Comparison of ENCODE assay signal across 20 cellular contexts in genomic region chr7:133804127-133804526, GRCh38.
DNase-seq lines count a peak whose midpoint lies in the region; ATAC-seq, FAIRE-seq and TF ChIP-seq lines count a peak whose summit lies in the region.
"Had no signal": no experiment of that assay in that cellular context is flagged by ENCODE, and none has a peak within 500 bp of the region (broad histone marks: within the 10 kb centered on the region; RNA-seq: fewer than 3 reads in every experiment).

No MANE protein-coding gene starts in this region.

- no peaks in the 10 kb centered on the region for H3K9me3 Mint-ChIP-seq in activated CD4-positive, alpha-beta T cell treated with anti-CD3 and anti-CD28 coated beads for 36 hours (ENCODE audit: low read depth)
- H3K9me3 Mint-ChIP-seq in activated CD4-positive, alpha-beta T cell treated with anti-CD3 and anti-CD28 coated beads, Interleukin-2, amount 10 ng/mL, durations not matched to agents 7 days and 5 days, result no peaks in the 10 kb centered on the region
- H3K9me3 Mint-ChIP-seq: T-cell had no signal

- no peak for TF ChIP-seq CTCF in spleen (IDR thresholded peaks at IDR 0.05 in 8 of 11, conservative IDR thresholded peaks at IDR 0.05 in 3 of 11)

- TF ChIP-seq POLR2A in spleen (IDR thresholded peaks at IDR 0.05), result no peak

- intact Hi-C loops in activated CD4-positive, alpha-beta T cell treated with anti-CD3 and anti-CD28 coated beads for 36 hours (cut with DNase I, micrococcal nuclease), result no loop called here
- intact Hi-C loops in spleen (cut with DNase I; ENCODE audit: low total_unique reads), result no loop called here

- no peak overlapping the region for H3K4me3 Mint-ChIP-seq in activated CD4-positive, alpha-beta T cell treated with anti-CD3 and anti-CD28 coated beads for 36 hours
- no peak overlapping the region for H3K4me3 Mint-ChIP-seq in activated CD4-positive, alpha-beta T cell treated with anti-CD3 and anti-CD28 coated beads, Interleukin-2, amount 10 ng/mL, durations not matched to agents 7 days and 5 days
- H3K4me3 Mint-ChIP-seq: T-cell had no signal

- H3K9me3 ChIP-seq in spleen, result no peaks in the 10 kb centered on the region
- H3K9me3 ChIP-seq: BLaER1, HAP-1, SK-N-SH had no signal

- H3K4me3 ChIP-seq in spleen, result no peak overlapping the region
- H3K4me3 ChIP-seq: BLaER1, HAP-1 had no signal

- CTCF ChIA-PET in activated CD4-positive, alpha-beta T cell treated with anti-CD3 and anti-CD28 coated beads for 36 hours (lab: Charles Lee), result no interaction called here
- CTCF ChIA-PET in activated CD4-positive, alpha-beta T cell treated with anti-CD3 and anti-CD28 coated beads, Interleukin-2, amount 10 ng/mL, durations not matched to agents 7 days and 5 days (lab: Charles Lee), result no interaction called here

- no peaks in the 10 kb centered on the region for H3K27me3 ChIP-seq in spleen (replicated peaks in 1 of 7)
- H3K27me3 ChIP-seq: BLaER1 had no signal

- 64 to 82% (median 80%) methylated on average over 1 of the region's 1 CpG for WGBS in spleen, 5 donors

- no peak overlapping the region for H3K27ac Mint-ChIP-seq in activated CD4-positive, alpha-beta T cell treated with anti-CD3 and anti-CD28 coated beads for 36 hours
- no peak overlapping the region for H3K27ac Mint-ChIP-seq in activated CD4-positive, alpha-beta T cell treated with anti-CD3 and anti-CD28 coated beads, Interleukin-2, amount 10 ng/mL, durations not matched to agents 7 days and 5 days
- H3K27ac Mint-ChIP-seq: T-cell had no signal

- no peaks in the 10 kb centered on the region for H3K4me1 Mint-ChIP-seq in activated CD4-positive, alpha-beta T cell treated with anti-CD3 and anti-CD28 coated beads for 36 hours
- no peaks in the 10 kb centered on the region for H3K4me1 Mint-ChIP-seq in activated CD4-positive, alpha-beta T cell treated with anti-CD3 and anti-CD28 coated beads, Interleukin-2, amount 10 ng/mL, durations not matched to agents 7 days and 5 days
- H3K4me1 Mint-ChIP-seq: T-cell had no signal

- peak; percentile 16 for ATAC-seq in activated CD4-positive, alpha-beta T cell treated with anti-CD3 and anti-CD28 coated beads for 36 hours
- peak; percentile 53 for ATAC-seq in GM19452 (IDR thresholded peaks at IDR 0.05; ENCODE audit: unreplicated experiment)
- peak; percentile 56 for ATAC-seq in HG03342 (IDR thresholded peaks at IDR 0.05; ENCODE audit: unreplicated experiment)
- ATAC-seq: T-cell had no signal

- POLR2A ChIA-PET in activated CD4-positive, alpha-beta T cell treated with anti-CD3 and anti-CD28 coated beads for 36 hours (lab: Charles Lee), result no interaction called here
- POLR2A ChIA-PET in activated CD4-positive, alpha-beta T cell treated with anti-CD3 and anti-CD28 coated beads, Interleukin-2, amount 10 ng/mL, durations not matched to agents 7 days and 5 days (lab: Charles Lee), result no interaction called here

- FAIRE-seq in frontal cortex (lab: Jason Lieb, UNC), result no peak

- no peaks in the 10 kb centered on the region for H3K36me3 Mint-ChIP-seq in activated CD4-positive, alpha-beta T cell treated with anti-CD3 and anti-CD28 coated beads for 36 hours (ENCODE audit: low read depth)
- no peaks in the 10 kb centered on the region for H3K36me3 Mint-ChIP-seq in activated CD4-positive, alpha-beta T cell treated with anti-CD3 and anti-CD28 coated beads, Interleukin-2, amount 10 ng/mL, durations not matched to agents 7 days and 5 days (ENCODE audit: low read depth)

- no peaks in the 10 kb centered on the region for H3K36me3 ChIP-seq in spleen
- H3K36me3 ChIP-seq: BLaER1, HAP-1 had no signal

- H3K27ac ChIP-seq in spleen, result no peak overlapping the region
- H3K27ac ChIP-seq: 22Rv1, BLaER1 had no signal

- no peaks in the 10 kb centered on the region for H3K27me3 Mint-ChIP-seq in activated CD4-positive, alpha-beta T cell treated with anti-CD3 and anti-CD28 coated beads for 36 hours
- H3K27me3 Mint-ChIP-seq in activated CD4-positive, alpha-beta T cell treated with anti-CD3 and anti-CD28 coated beads, Interleukin-2, amount 10 ng/mL, durations not matched to agents 7 days and 5 days, result no peaks in the 10 kb centered on the region
- H3K27me3 Mint-ChIP-seq: T-cell had no signal

- no peak for DNase-seq in activated CD4-positive, alpha-beta T cell treated with anti-CD3 and anti-CD28 coated beads for 36 hours
- DNase-seq in activated CD4-positive, alpha-beta T cell treated with anti-CD3 and anti-CD28 coated beads, Interleukin-2, amount 10 ng/mL, durations not matched to agents 7 days and 5 days, result no peak
- no peak for DNase-seq in frontal cortex (ENCODE audit: low spot score in 2 of 2)
- DNase-seq in Ammon's horn (ENCODE audit: low spot score), result no peak
- DNase-seq in NCI-H146 treated with DMSO at 0.1 percent for 48 hours (lab: John Stamatoyannopoulos, UW; ENCODE audit: unreplicated experiment), result no peak
- DNase-seq in spleen, result no peak
- DNase-seq: DMS79 treated with DMSO at 0.1 percent for 48 hours, NCI-H1417, NCI-H1930, NCI-H2171, NCI-H446, NCI-H69, SHP77, SK-N-SH, T-cell had no signal

- H3K4me1 ChIP-seq in spleen, result no peaks in the 10 kb centered on the region
- H3K4me1 ChIP-seq: BLaER1, HAP-1 had no signal
